ENCODE assay signal across 8 cellular contexts in genomic region chr12:125403145-125403789, GRCh38.
DNase-seq lines count a peak whose midpoint lies in the region.

No MANE protein-coding gene starts in this region.

- H3K4me1 Mint-ChIP-seq in activated T-cell treated with anti-CD3 and anti-CD28 coated beads, Interleukin-2, amount 50 U/mL, for 24 hours (ENCODE audit: low read depth) = no peaks in the 10 kb centered on the region

- no peak overlapping the region for H3K27ac ChIP-seq in substantia nigra (ENCODE audit: low read depth, low read length, poor library complexity, severe bottlenecking)

- DNase-seq in NCI-H146 (lab: John Stamatoyannopoulos, UW) = peak; percentile 18
- no peak for DNase-seq in NCI-H146 treated with DMSO at 0.1 percent for 48 hours (lab: John Stamatoyannopoulos, UW; ENCODE audit: unreplicated experiment)
- peak; percentile 16 for DNase-seq in M059J (ENCODE audit: low read depth)
- DNase-seq in UCSD-AML1 (lab: John Stamatoyannopoulos, UW; ENCODE audit: unreplicated experiment) = peak; percentile 14
- DNase-seq in iPS-NIHi7 (ENCODE audit: extremely low spot score) = peak; percentile 84
- no peak for DNase-seq in activated CD8-positive, alpha-beta memory T cell treated with anti-CD3 and anti-CD28 coated beads for 24 hours
- no peak for DNase-seq in substantia nigra (lab: John Stamatoyannopoulos, UW)
- no peak for DNase-seq in activated T-cell treated with anti-CD3 and anti-CD28 coated beads, Interleukin-2, amount 50 U/mL, for 24 hours

- H3K27ac Mint-ChIP-seq in activated T-cell treated with anti-CD3 and anti-CD28 coated beads, Interleukin-2, amount 50 U/mL, for 24 hours = no peak overlapping the region

- peaks cover 2% of the 10 kb centered on the region for H3K27me3 Mint-ChIP-seq in activated T-cell treated with anti-CD3 and anti-CD28 coated beads, Interleukin-2, amount 50 U/mL, for 24 hours

- H3K36me3 Mint-ChIP-seq in activated T-cell treated with anti-CD3 and anti-CD28 coated beads, Interleukin-2, amount 50 U/mL, for 24 hours (ENCODE audit: low read depth) = no peaks in the 10 kb centered on the region

- H3K4me3 Mint-ChIP-seq in activated T-cell treated with anti-CD3 and anti-CD28 coated beads, Interleukin-2, amount 50 U/mL, for 24 hours = no peak overlapping the region

- peaks cover 2% of the 10 kb centered on the region for H3K9me3 Mint-ChIP-seq in activated T-cell treated with anti-CD3 and anti-CD28 coated beads, Interleukin-2, amount 50 U/mL, for 24 hours

Comparison
In these comparisons a context has a peak if more than half of its experiments do, and no peak if none do; other contexts are left out.
1. DNase-seq: peak in NCI-H146 (single experiment), M059J (single experiment), UCSD-AML1 (single experiment) and iPS-NIHi7 (single experiment); none in NCI-H146 treated with DMSO at 0.1 percent for 48 hours (single experiment), activated CD8-positive, alpha-beta memory T cell treated with anti-CD3 and anti-CD28 coated beads for 24 hours (single experiment), substantia nigra (0 of 49) and activated T-cell treated with anti-CD3 and anti-CD28 coated beads, Interleukin-2, amount 50 U/mL, for 24 hours (single experiment).